ENCODE assay signal across 15 cellular contexts in the genomic region with DNA sequence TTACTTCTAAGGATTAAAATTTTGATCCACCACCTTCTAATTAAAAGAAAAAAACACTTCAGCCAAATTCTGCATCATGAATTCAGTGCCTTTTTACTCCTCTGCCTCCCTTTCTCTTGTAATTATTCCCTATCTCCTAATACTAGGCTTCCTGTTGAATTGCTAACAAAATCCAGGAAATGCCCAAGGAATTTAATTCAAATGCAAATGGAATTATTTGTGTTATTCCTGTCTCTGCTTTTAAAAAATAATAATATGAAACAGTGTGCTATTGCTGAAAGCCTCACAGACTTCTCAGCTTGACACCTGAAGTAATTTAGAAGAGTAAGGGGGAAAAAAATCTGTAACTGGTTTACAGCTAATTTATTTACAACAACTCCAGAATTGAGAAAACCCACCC.
DNase-seq lines count a peak whose midpoint lies in the region; ATAC-seq and TF ChIP-seq lines count a peak whose summit lies in the region.
"Had no signal": no experiment of that assay in that cellular context is flagged by ENCODE, and none has a peak within 500 bp of the region (broad histone marks: within the 10 kb centered on the region; RNA-seq: fewer than 3 reads in every experiment).

No MANE protein-coding gene starts in this region.

- no peak overlapping the region for H3K56ac ChIP-seq in H9 (ENCODE audit: insufficient read length, low read depth, low read length)

- H3T11ph ChIP-seq in H9 (ENCODE audit: low read length) = no peak overlapping the region

- no peak overlapping the region for H2BK15ac ChIP-seq in H9 (ENCODE audit: low read depth, low read length)
- H2BK15ac ChIP-seq in neuronal stem cell (ENCODE audit: low read length) = no peak overlapping the region

- no peaks in the 10 kb centered on the region; the same call in 1 of the 2 replicates for H3K27me3 Mint-ChIP-seq in H9 (ENCODE audit: low read depth)

- peak overlapping the region; percentile 46 for H3K27ac ChIP-seq in H9 (ENCODE audit: insufficient read length, low read depth, low read length)
- H3K27ac ChIP-seq in SK-N-MC = peak overlapping the region; percentile 78
- H3K27ac ChIP-seq in neuronal stem cell (replicated peaks; ENCODE audit: low read length) = no peak overlapping the region
- H3K27ac ChIP-seq: C4-2B had no signal

- no peaks in the 10 kb centered on the region for H4K20me1 ChIP-seq in H9 (ENCODE audit: control insufficient read depth, insufficient read depth, insufficient read length)

- no peaks in the 10 kb centered on the region for H3K79me1 ChIP-seq in H9 (ENCODE audit: insufficient read depth, low read depth, low read length, poor library complexity, severe bottlenecking)
- no peaks in the 10 kb centered on the region for H3K79me1 ChIP-seq in neuronal stem cell (ENCODE audit: low read depth, low read length)

- peak overlapping the region in 1 of 2 experiments; percentile 20; a peak in 1 of 5 replicates for H3K4me3 Mint-ChIP-seq in H9
- H3K4me3 Mint-ChIP-seq: CD4-positive, alpha-beta memory T cell had no signal

- H3K9me3 Mint-ChIP-seq in H9 = peaks cover 17 to 31% of the 10 kb centered on the region in 2 experiments

- no peaks in the 10 kb centered on the region for H3K79me2 ChIP-seq in H9 (ENCODE audit: insufficient read depth, low read length)

- no peak for TF ChIP-seq CTCF in H9 (conservative IDR thresholded peaks at IDR 0.05)

- no peak overlapping the region for H3K14ac ChIP-seq in H9 (ENCODE audit: insufficient read depth, low read length)
- no peak overlapping the region for H3K14ac ChIP-seq in neuronal stem cell (ENCODE audit: low read length)

- H4K91ac ChIP-seq in H9 (ENCODE audit: insufficient read length, low read depth, low read length) = no peak overlapping the region
- no peak overlapping the region for H4K91ac ChIP-seq in neuronal stem cell (ENCODE audit: low read depth, low read length, poor library complexity)

- H3K36me3 Mint-ChIP-seq in H9 (ENCODE audit: insufficient read depth in 1 of 3, low read depth in 3 of 3) = peaks cover 28 to 41% (median 34%) of the 10 kb centered on the region in 3 experiments

- no peak for ATAC-seq in GM21825 (IDR thresholded peaks at IDR 0.05; ENCODE audit: unreplicated experiment)
- ATAC-seq: HCT116 had no signal

- DNase-seq in H9 = no peak
- DNase-seq in SK-N-MC (ENCODE audit: low read depth, low spot score) = no peak
- no peak for DNase-seq in neuronal stem cell (ENCODE audit: low spot score)
- no peak for DNase-seq in stimulated activated CD4-positive, alpha-beta T cell treated with anti-CD3 and anti-CD28 coated beads, Interleukin-12 subunit alpha, Interleukin-12 subunit beta, amount 100 ng/mL, for 4 hours
- no peak for DNase-seq in COLO668 (lab: John Stamatoyannopoulos, UW; ENCODE audit: unreplicated experiment)
- DNase-seq: BE2C; CD4-positive, alpha-beta memory T cell; COR-L47; DMS153; DMS79 treated with DMSO at 0.1 percent for 48 hours; EL had no signal

- H3K4me1 Mint-ChIP-seq in H9 = peaks cover 29 to 31% of the 10 kb centered on the region in 2 experiments
- H3K4me1 Mint-ChIP-seq: CD4-positive, alpha-beta memory T cell had no signal

- H3K27ac Mint-ChIP-seq in H9 = peak overlapping the region; percentile 20 to 92 (median 82); a peak in 6 of 7 replicates

- H4K5ac ChIP-seq in H9 (ENCODE audit: insufficient read length, low read depth, low read length) = no peak overlapping the region

- no peak overlapping the region for H4K8ac ChIP-seq in H9 (replicated peaks; ENCODE audit: insufficient read length, low read depth, low read length)
- H4K8ac ChIP-seq in neuronal stem cell (ENCODE audit: low read depth, low read length) = no peak overlapping the region

- no peak overlapping the region for H2BK20ac ChIP-seq in H9 (ENCODE audit: low read depth, low read length, poor library complexity, severe bottlenecking)

- H2AFZ ChIP-seq in H9 (ENCODE audit: low read length) (no peak overlapping the region), neuronal stem cell (ENCODE audit: low read length) (peak overlapping the region; percentile 33)

- H2BK5ac ChIP-seq in H9 (ENCODE audit: insufficient read length, low read length) (no peak overlapping the region), neuronal stem cell (ENCODE audit: low read length) (no peak overlapping the region)

- H3K23ac ChIP-seq in H9 (ENCODE audit: insufficient read length, low read depth, low read length) = no peak overlapping the region
- H3K23ac ChIP-seq in neuronal stem cell (ENCODE audit: low read depth, low read length, poor library complexity) = no peak overlapping the region

- no peak overlapping the region for H3K4me2 ChIP-seq in H9 (ENCODE audit: insufficient read depth, insufficient read length, low read length)
- H3K4me2 ChIP-seq in neuronal stem cell (ENCODE audit: insufficient read depth, low read length, poor library complexity, severe bottlenecking) = no peak overlapping the region

- H2AK5ac ChIP-seq in H9 (ENCODE audit: insufficient read length, low read length) (no peak overlapping the region), neuronal stem cell (ENCODE audit: low read depth, low read length) (no peak overlapping the region)

- no peaks in the 10 kb centered on the region for H3K36me3 ChIP-seq in SK-N-MC (ENCODE audit: insufficient read depth, low read length)
- no peaks in the 10 kb centered on the region for H3K36me3 ChIP-seq in iPS-15b (ENCODE audit: control insufficient read depth, insufficient read depth, low read length)
- H3K36me3 ChIP-seq in neuronal stem cell (replicated peaks in 1 of 2; ENCODE audit: control insufficient read depth in 2 of 2, insufficient read depth in 2 of 2, low read length in 2 of 2) = no peaks in the 10 kb centered on the region
- H3K36me3 ChIP-seq: BE2C had no signal

- H3K9ac ChIP-seq in H9 (ENCODE audit: extremely low read depth, insufficient read length, low read length) = no peak overlapping the region
- no peak overlapping the region for H3K9ac ChIP-seq in SK-N-MC (ENCODE audit: insufficient read length)
- peak overlapping the region; percentile 47 for H3K9ac ChIP-seq in iPS-15b (ENCODE audit: low read depth, low read length)
- H3K9ac ChIP-seq in neuronal stem cell (ENCODE audit: low read depth, low read length, poor library complexity) = no peak overlapping the region

- H2BK12ac ChIP-seq in H9 (ENCODE audit: insufficient read length, low read depth, low read length) (no peak overlapping the region), neuronal stem cell (ENCODE audit: low read length) (no peak overlapping the region)

- no peaks in the 10 kb centered on the region for H3K4me1 ChIP-seq in H9 (ENCODE audit: insufficient read depth, low read length)
- H3K4me1 ChIP-seq in iPS-15b (ENCODE audit: control insufficient read depth, insufficient read depth, low read length) = peaks cover 16% of the 10 kb centered on the region
- H3K4me1 ChIP-seq in neuronal stem cell (ENCODE audit: control insufficient read depth in 2 of 2, insufficient read depth in 1 of 2, low read depth in 1 of 2, low read length in 2 of 2) = peaks cover 8 to 20% of the 10 kb centered on the region in 2 donors
- H3K4me1 ChIP-seq: BE2C had no signal

- no peaks in the 10 kb centered on the region for H3K27me3 ChIP-seq in H9 (ENCODE audit: insufficient read depth, low read length)
- no peaks in the 10 kb centered on the region for H3K27me3 ChIP-seq in iPS-15b (ENCODE audit: control insufficient read depth, insufficient read depth, low read length)
- no peaks in the 10 kb centered on the region for H3K27me3 ChIP-seq in neuronal stem cell (ENCODE audit: control insufficient read depth in 3 of 3, insufficient read depth in 3 of 3, low read depth in 1 of 3, low read length in 3 of 3)
- H3K27me3 ChIP-seq: BE2C had no signal

- H3K4ac ChIP-seq in H9 (ENCODE audit: low read depth, low read length) (no peak overlapping the region), neuronal stem cell (ENCODE audit: low read length) (no peak overlapping the region)

- no peaks in the 10 kb centered on the region for H3K23me2 ChIP-seq in H9 (ENCODE audit: insufficient read length, low read depth, low read length, poor library complexity, severe bottlenecking)

- H3K9me3 ChIP-seq in H9 (ENCODE audit: control insufficient read depth, low read depth, low read length) (no peaks in the 10 kb centered on the region), SK-N-MC (ENCODE audit: low read depth, low read length) (no peaks in the 10 kb centered on the region), iPS-15b (ENCODE audit: control insufficient read depth, insufficient read depth, low read length) (no peaks in the 10 kb centered on the region), neuronal stem cell (replicated peaks in 1 of 2; ENCODE audit: control insufficient read depth in 2 of 2, insufficient read depth in 1 of 2, low read depth in 1 of 2, low read length in 2 of 2) (no peaks in the 10 kb centered on the region)
- H3K9me3 ChIP-seq: BE2C had no signal

- H3K4me3 ChIP-seq in SK-N-MC (peak overlapping the region; percentile 40), iPS-15b (ENCODE audit: low read depth, low read length) (no peak overlapping the region), neuronal stem cell (ENCODE audit: low read length in 2 of 2) (no peak overlapping the region)

- H2BK120ac ChIP-seq in H9 (ENCODE audit: low read depth, low read length, poor library complexity, severe bottlenecking) (no peak overlapping the region), neuronal stem cell (ENCODE audit: low read depth, low read length) (no peak overlapping the region)

- H3K18ac ChIP-seq in H9 (ENCODE audit: insufficient read length, low read depth, low read length) = no peak overlapping the region
- H3K18ac ChIP-seq in neuronal stem cell (ENCODE audit: low read length) = no peak overlapping the region
